In the genomic region with DNA sequence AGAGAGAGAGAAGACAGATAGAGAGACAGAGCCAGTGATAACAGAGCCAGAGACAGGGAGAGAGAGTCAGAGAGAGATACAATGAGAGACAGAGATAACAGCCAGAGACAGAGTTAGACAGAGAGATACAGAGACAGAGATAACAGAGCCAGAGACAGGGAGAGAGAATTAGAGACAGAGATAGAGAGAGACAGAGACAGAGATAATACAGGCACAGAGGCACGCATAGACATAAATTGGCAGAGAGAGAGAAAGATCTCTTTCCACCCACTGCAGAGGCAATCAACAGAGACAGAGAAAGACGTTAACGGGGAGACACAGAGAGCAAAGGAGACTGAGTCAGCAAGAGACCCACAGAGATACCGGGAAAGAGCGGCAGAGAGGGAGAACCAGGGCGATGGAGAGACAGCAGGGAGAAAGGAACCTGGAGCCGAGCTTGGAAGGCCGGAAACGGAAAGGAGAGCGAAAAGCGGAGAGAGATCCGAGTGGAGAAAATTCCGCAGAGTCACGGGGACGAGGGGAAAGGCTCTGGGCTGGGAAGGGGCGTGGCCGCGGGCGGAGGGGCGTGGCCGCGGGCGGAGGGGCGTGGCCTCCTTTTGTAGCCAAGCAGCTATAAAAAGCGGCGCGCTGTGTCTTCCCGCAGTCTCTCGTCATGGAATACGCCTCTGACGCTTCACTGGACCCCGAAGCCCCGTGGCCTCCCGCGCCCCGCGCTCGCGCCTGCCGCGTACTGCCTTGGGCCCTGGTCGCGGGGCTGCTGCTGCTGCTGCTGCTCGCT, we compare ENCODE assay signal across 8 cellular contexts. TPM values are rescaled to one million over a fixed set of nuclear protein-coding genes. Genes with fewer than 3 reads are reported as not detected.
DNase-seq lines count a peak whose midpoint lies in the region; ATAC-seq and TF ChIP-seq lines count a peak whose summit lies in the region.

A gene with protein sequence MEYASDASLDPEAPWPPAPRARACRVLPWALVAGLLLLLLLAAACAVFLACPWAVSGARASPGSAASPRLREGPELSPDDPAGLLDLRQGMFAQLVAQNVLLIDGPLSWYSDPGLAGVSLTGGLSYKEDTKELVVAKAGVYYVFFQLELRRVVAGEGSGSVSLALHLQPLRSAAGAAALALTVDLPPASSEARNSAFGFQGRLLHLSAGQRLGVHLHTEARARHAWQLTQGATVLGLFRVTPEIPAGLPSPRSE (plus strand): TSS at position 642 of the 778 bp plus-strand sequence. CDS start 11 bp downstream, at position 653.

- H3K4me1 Mint-ChIP-seq in activated T-helper 2 cell treated with anti-CD3 and anti-CD28 coated beads, Interferon-gamma antibody, Interleukin-2, Interleukin-4, amounts not matched to agents 10 μg/mL and 5 μg/mL and 100 μg/mL, durations not matched to agents 14 hours and 24 hours and 36 hours (ENCODE audit: low read depth): peaks cover 23% of the 10 kb centered on the region
- H3K4me1 Mint-ChIP-seq in natural killer cell: peaks cover 11 to 36% of the 10 kb centered on the region in 2 donors
- peaks cover 41 to 58% of the 10 kb centered on the region in 2 donors for H3K4me1 Mint-ChIP-seq in stimulated activated naive B cell treated with anti-CD40 and anti-IgM and Interleukin-4, amounts not matched to agents 10 μg/mL and 1 μg/mL and 100 μg/mL, for 72 hours

- peak within 1 kb of the TSS; percentile 71 for H3K27ac ChIP-seq in 22Rv1

- intact Hi-C loops in activated T-helper 2 cell treated with anti-CD3 and anti-CD28 coated beads, Interferon-gamma antibody, Interleukin-2, Interleukin-4, amounts not matched to agents 10 μg/mL and 5 μg/mL and 100 μg/mL, durations not matched to agents 14 hours and 24 hours and 36 hours (cut with micrococcal nuclease): loop anchor here (2.0 to 5.0 kb wide), 2 partner anchors 14 to 62 kb away; a partner anchor contains a TSS
- intact Hi-C loops in natural killer cell (cut with micrococcal nuclease): no loop called here

- peak within 1 kb of the TSS; percentile 35 for H3K27ac Mint-ChIP-seq in activated T-helper 2 cell treated with anti-CD3 and anti-CD28 coated beads, Interferon-gamma antibody, Interleukin-2, Interleukin-4, amounts not matched to agents 10 μg/mL and 5 μg/mL and 100 μg/mL, durations not matched to agents 14 hours and 24 hours and 36 hours
- peak within 1 kb of the TSS in 1 of 2 donors; percentile 56 for H3K27ac Mint-ChIP-seq in natural killer cell
- peak within 1 kb of the TSS; percentile 77 for H3K27ac Mint-ChIP-seq in stimulated activated naive B cell treated with anti-CD40 and anti-IgM and Interleukin-4, amounts not matched to agents 10 μg/mL and 1 μg/mL and 100 μg/mL, for 72 hours

- H3K4me3 ChIP-seq in fibroblast of mammary gland (ENCODE audit: control insufficient read depth, low read depth, low read length): peak within 1 kb of the TSS; percentile 67

- ATAC-seq in GM18520 (IDR thresholded peaks at IDR 0.05; ENCODE audit: unreplicated experiment) (peak; percentile 29), natural killer cell (peak; percentile 77 to 87 (median 84))
- ATAC-seq in stimulated activated naive B cell treated with anti-CD40 and anti-IgM and Interleukin-4, amounts not matched to agents 10 μg/mL and 1 μg/mL and 100 μg/mL, for 72 hours (replicated peaks): peak; percentile 24 to 45

- H3K9me3 Mint-ChIP-seq in activated T-helper 2 cell treated with anti-CD3 and anti-CD28 coated beads, Interferon-gamma antibody, Interleukin-2, Interleukin-4, amounts not matched to agents 10 μg/mL and 5 μg/mL and 100 μg/mL, durations not matched to agents 14 hours and 24 hours and 36 hours: peaks cover 2% of the 10 kb centered on the region
- H3K9me3 Mint-ChIP-seq in natural killer cell: no peaks in the 10 kb centered on the region
- peaks cover 0 to 1% of the 10 kb centered on the region in 2 donors for H3K9me3 Mint-ChIP-seq in stimulated activated naive B cell treated with anti-CD40 and anti-IgM and Interleukin-4, amounts not matched to agents 10 μg/mL and 1 μg/mL and 100 μg/mL, for 72 hours

- peaks cover 27% of the 10 kb centered on the region for H3K27me3 Mint-ChIP-seq in activated T-helper 2 cell treated with anti-CD3 and anti-CD28 coated beads, Interferon-gamma antibody, Interleukin-2, Interleukin-4, amounts not matched to agents 10 μg/mL and 5 μg/mL and 100 μg/mL, durations not matched to agents 14 hours and 24 hours and 36 hours (ENCODE audit: low read depth)
- peaks cover 0 to 34% of the 10 kb centered on the region in 2 donors for H3K27me3 Mint-ChIP-seq in natural killer cell (ENCODE audit: low read depth in 2 of 2)
- H3K27me3 Mint-ChIP-seq in stimulated activated naive B cell treated with anti-CD40 and anti-IgM and Interleukin-4, amounts not matched to agents 10 μg/mL and 1 μg/mL and 100 μg/mL, for 72 hours: peaks cover 29 to 46% of the 10 kb centered on the region in 2 donors

- peak within 1 kb of the TSS; percentile 85 for H3K4me3 Mint-ChIP-seq in activated T-helper 2 cell treated with anti-CD3 and anti-CD28 coated beads, Interferon-gamma antibody, Interleukin-2, Interleukin-4, amounts not matched to agents 10 μg/mL and 5 μg/mL and 100 μg/mL, durations not matched to agents 14 hours and 24 hours and 36 hours (ENCODE audit: low read depth)
- H3K4me3 Mint-ChIP-seq in natural killer cell: peak within 1 kb of the TSS; percentile 89
- H3K4me3 Mint-ChIP-seq in stimulated activated naive B cell treated with anti-CD40 and anti-IgM and Interleukin-4, amounts not matched to agents 10 μg/mL and 1 μg/mL and 100 μg/mL, for 72 hours: peak within 1 kb of the TSS; percentile 82 to 85

- DNase-seq in HT-29 (ENCODE audit: low spot score) (peak; percentile 78), RPMI7951 (ENCODE audit: low read depth) (peak; percentile 86), fibroblast of mammary gland (ENCODE audit: low read depth) (peak; percentile 72), natural killer cell (peak; percentile 80)
- DNase-seq in activated T-helper 2 cell treated with anti-CD3 and anti-CD28 coated beads, Interferon-gamma antibody, Interleukin-2, Interleukin-4, amounts not matched to agents 10 μg/mL and 5 μg/mL and 100 μg/mL, durations not matched to agents 14 hours and 24 hours and 36 hours (ENCODE audit: low spot score): peak; percentile 78
- peak; percentile 75 for DNase-seq in stimulated activated naive B cell treated with anti-CD40 and anti-IgM and Interleukin-4, amounts not matched to agents 10 μg/mL and 1 μg/mL and 100 μg/mL, for 72 hours

- H3K36me3 Mint-ChIP-seq in activated T-helper 2 cell treated with anti-CD3 and anti-CD28 coated beads, Interferon-gamma antibody, Interleukin-2, Interleukin-4, amounts not matched to agents 10 μg/mL and 5 μg/mL and 100 μg/mL, durations not matched to agents 14 hours and 24 hours and 36 hours (ENCODE audit: low read depth): peaks cover 4% of the 10 kb centered on the region
- no peaks in the 10 kb centered on the region for H3K36me3 Mint-ChIP-seq in natural killer cell
- peaks cover 26 to 27% of the 10 kb centered on the region in 2 donors for H3K36me3 Mint-ChIP-seq in stimulated activated naive B cell treated with anti-CD40 and anti-IgM and Interleukin-4, amounts not matched to agents 10 μg/mL and 1 μg/mL and 100 μg/mL, for 72 hours

- no peak for TF ChIP-seq CTCF in 22Rv1 (IDR thresholded peaks at IDR 0.05)
- TF ChIP-seq CTCF in fibroblast of mammary gland (conservative IDR thresholded peaks at IDR 0.05; ENCODE audit: control insufficient read depth, insufficient read depth, low read depth, low read length): no peak
- no peak for TF ChIP-seq CTCF in natural killer cell (IDR thresholded peaks at IDR 0.05)

RNA-seq across cellular contexts. Expression of the gene that starts here (rescaled TPM):
- total RNA-seq in HT-29 (2014; rRNA removed; shearing (Covaris generic)): 3.0 and 3.1 TPM in 2 replicates
- total RNA-seq in RPMI7951 (2014; rRNA removed; shearing (Covaris generic)): 0.29 and 0.96 TPM in 2 replicates
- total RNA-seq in activated T-helper 2 cell treated with anti-CD3 and anti-CD28 coated beads, Interferon-gamma antibody, Interleukin-2, Interleukin-4, amounts not matched to agents 10 μg/mL and 5 μg/mL and 100 μg/mL, durations not matched to agents 14 hours and 24 hours and 36 hours: 6.9 and 7.4 TPM in 2 replicates
- total RNA-seq in natural killer cell: 1 to 10 TPM; 3.3 to 6.0 (median 5.6) TPM

Comparison
In these comparisons a context has a peak if more than half of its experiments do, and no peak if none do; other contexts are left out.
1. Peak in every context shown above with its lines: DNase-seq, ATAC-seq, H3K4me3 ChIP-seq and H3K27ac ChIP-seq.
2. Peak in DNase-seq in RPMI7951; RNA of the gene not detected or under 1 TPM.
3. ATAC-seq: peak in every context shown above with its lines; median percentile 84 in natural killer cell; 34 in stimulated activated naive B cell treated with anti-CD40 and anti-IgM and Interleukin-4, amounts not matched to agents 10 μg/mL and 1 μg/mL and 100 μg/mL, for 72 hours; 29 in GM18520.